In the genomic region with DNA sequence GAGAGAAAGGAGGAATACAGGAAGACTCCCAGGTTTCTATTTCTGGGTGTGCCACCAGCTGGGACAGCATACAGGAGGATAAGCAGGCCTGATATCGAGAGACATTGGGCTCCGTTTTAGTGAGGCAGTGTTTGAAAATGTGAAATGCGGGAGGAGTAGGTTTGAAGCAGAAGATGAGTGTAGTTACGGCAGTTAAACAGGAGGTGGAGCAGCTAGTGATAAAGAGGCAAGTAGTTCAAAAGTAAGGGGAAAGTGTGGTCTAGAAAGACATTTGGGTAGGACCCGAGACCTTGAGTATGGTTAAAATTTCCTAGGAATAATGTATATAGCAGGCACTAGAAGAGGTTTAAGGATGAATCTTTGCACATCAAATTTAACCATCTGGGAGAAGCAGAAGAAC, we compare ENCODE assay signal across 8 cellular contexts. TPM values are rescaled to one million over a fixed set of nuclear protein-coding genes. Genes with fewer than 3 reads are reported as not detected.
DNase-seq lines count a peak whose midpoint lies in the region; ATAC-seq, FAIRE-seq and TF ChIP-seq lines count a peak whose summit lies in the region.

No MANE protein-coding gene starts in this region.

- TF ChIP-seq POLR2A in A549 (IDR thresholded peaks at IDR 0.05; ENCODE audit: low read length) (no peak), GM12878 (IDR thresholded peaks at IDR 0.05; ENCODE audit: low read depth, low read length) (no peak)

- no peak overlapping the region for H3K4me3 ChIP-seq in A549
- no peak overlapping the region for H3K4me3 ChIP-seq in GM12878

- H2AFZ ChIP-seq in GM12878 (ENCODE audit: control insufficient read depth, low read depth, low read length) = no peak overlapping the region

- H3K9me3 Mint-ChIP-seq in mesothelial cell of epicardium = peaks cover 5% of the 10 kb centered on the region

- BruUV-seq in GM12878 (replicated peaks; lab: Mats Ljungman, UMichigan) = no TSS peak

- CTCF ChIA-PET in A549 (lab: Yijun Ruan, JAX) = interaction anchor here (2.0 kb wide), 1 partner anchor 11 kb away, joined by 6 read pairs; no protein-coding TSS in a partner anchor
- CTCF ChIA-PET in GM12878 (lab: Yijun Ruan, JAX) = interaction anchor here (0.7 to 2.1 kb wide), 5 partner anchors 11 to 140 kb away, joined by 3 to 11 read pairs (median 4); no protein-coding TSS in a partner anchor

- FAIRE-seq in A549 (lab: Jason Lieb, UNC) (no peak), HTR-8/SVneo (lab: Jason Lieb, UNC) (no peak), GM12878 (lab: Jason Lieb, UNC) (no peak)

- intact Hi-C loops in GM12878 (cut with micrococcal nuclease; ENCODE audit: unreplicated experiment) = no loop called here

- POLR2A ChIA-PET in A549 (lab: Yijun Ruan, JAX) = no interaction called here
- POLR2A ChIA-PET in GM12878 (lab: Charles Lee) = no interaction called here

- SMC1A ChIA-PET in GM12878 (lab: Charles Lee; ENCODE audit: uncharacterized antibody, unreplicated experiment) = interaction anchor here (0.9 to 1.1 kb wide), 2 partner anchors 14 to 74 kb away, joined by 3 read pairs; no protein-coding TSS in a partner anchor

- no peak overlapping the region for H3K4me3 Mint-ChIP-seq in mesothelial cell of epicardium

- ATAC-seq in A549 (peak in 1 of 2 experiments; percentile 73; a peak in 4 of 6 replicates), GM12878 (peak; percentile 70), GM18520 (IDR thresholded peaks at IDR 0.05; ENCODE audit: unreplicated experiment) (no peak)

- H3K27me3 ChIP-seq in GM12878 (replicated peaks in 1 of 2; ENCODE audit: control insufficient read depth in 2 of 2, insufficient read depth in 2 of 2, low read length in 1 of 2) = no peaks in the 10 kb centered on the region

- H3K36me3 ChIP-seq in GM12878 (ENCODE audit: control insufficient read depth in 2 of 2, insufficient read depth in 2 of 2, low read length in 1 of 2) = peaks cover 3 to 13% of the 10 kb centered on the region in 2 experiments

- peaks cover 34% of the 10 kb centered on the region for H3K36me3 Mint-ChIP-seq in mesothelial cell of epicardium

- TF ChIP-seq RAD21 in A549 (conservative IDR thresholded peaks at IDR 0.05 in 1 of 2, IDR thresholded peaks at IDR 0.05 in 1 of 2) = no peak
- TF ChIP-seq RAD21 in GM12878 (IDR thresholded peaks at IDR 0.05; ENCODE audit: insufficient read depth, low read depth, low read length) = peak; percentile 13; the same call in 1 of the 2 replicates

- H3K27ac ChIP-seq in A549 = no peak overlapping the region
- no peak overlapping the region for H3K27ac ChIP-seq in GM12878 (ENCODE audit: control insufficient read depth, insufficient read depth)

- no peak overlapping the region for H3K4me2 ChIP-seq in A549
- no peak overlapping the region for H3K4me2 ChIP-seq in GM12878 (ENCODE audit: control insufficient read depth, insufficient read depth)

- H3K9ac ChIP-seq in GM12878 (ENCODE audit: control insufficient read depth, insufficient read depth, low read length) = no peak overlapping the region

- H3K4me1 Mint-ChIP-seq in mesothelial cell of epicardium = peaks cover 4% of the 10 kb centered on the region

- H3K27me3 Mint-ChIP-seq in mesothelial cell of epicardium (ENCODE audit: low read depth) = no peaks in the 10 kb centered on the region

- H3K4me1 ChIP-seq in A549 (no peaks in the 10 kb centered on the region), GM12878 (ENCODE audit: control insufficient read depth, insufficient read depth, low read length) (no peaks in the 10 kb centered on the region)

- no peaks in the 10 kb centered on the region for H3K9me3 ChIP-seq in A549
- no peaks in the 10 kb centered on the region for H3K9me3 ChIP-seq in GM12878 (replicated peaks; ENCODE audit: control insufficient read depth, insufficient read depth, low read length)

- no peak for TF ChIP-seq EP300 in A549 (IDR thresholded peaks at IDR 0.05)
- no peak for TF ChIP-seq EP300 in GM12878 (IDR thresholded peaks at IDR 0.05; ENCODE audit: borderline replicate concordance in 1 of 2, control insufficient read depth in 1 of 2, low read depth in 2 of 2, low read length in 2 of 2)

- no peak overlapping the region for H3K27ac Mint-ChIP-seq in mesothelial cell of epicardium

- TF ChIP-seq CTCF in A549 (IDR thresholded peaks at IDR 0.05) = no peak
- TF ChIP-seq CTCF in GM13976 (IDR thresholded peaks at IDR 0.05; ENCODE audit: borderline replicate concordance, control extremely low read depth, extremely low read depth, insufficient read depth, missing control alignments) = no peak
- TF ChIP-seq CTCF in GM12878 (IDR thresholded peaks at IDR 0.05 in 2 of 3, conservative IDR thresholded peaks at IDR 0.05 in 1 of 3; ENCODE audit: control insufficient read depth in 2 of 3, extremely low read depth in 1 of 3, insufficient read depth in 1 of 3, low read depth in 3 of 3, low read length in 3 of 3) = peak; percentile 30 to 48 (median 43); a peak in 3 of 6 replicates
- TF ChIP-seq CTCF in mesothelial cell of epicardium (IDR thresholded peaks at IDR 0.05; ENCODE audit: unreplicated experiment) = peak; percentile 31

- in situ Hi-C loops in GM13976 (cut with MboI; ENCODE audit: low sequenced_read_pairs, unreplicated experiment) (no loop called here), GM12878 (cut with MboI) (no loop called here)

- DNase-seq in A549 (ENCODE audit: low read depth in 1 of 2, low spot score in 1 of 2) (peak; percentile 13 to 19), GM13976 (ENCODE audit: low spot score) (peak; percentile 17), HTR-8/SVneo (ENCODE audit: insufficient read length, low spot score) (peak; percentile 10), GM12878 (ENCODE audit: low read depth, low spot score) (no peak), mesothelial cell of epicardium (ENCODE audit: low spot score in 2 of 2, unreplicated experiment in 2 of 2) (no peak), NCI-H226 (no peak)
- no peak for DNase-seq in stimulated activated CD4-positive, alpha-beta T cell treated with anti-CD3 and anti-CD28 coated beads, Interleukin-2, amount 100 ng/mL, for 48 hours

- 77% methylated on average over 5 of the region's 5 CpGs for WGBS in A549 (ENCODE audit: missing lambda C conversion rate)
- WGBS in GM12878 (ENCODE audit: insufficient coverage, insufficient replicate concordance, low lambda C conversion rate, missing lambda C conversion rate) = 99% methylated on average over 5 of the region's 5 CpGs

- RAD21 ChIA-PET in GM12878 (lab: Charles Lee; ENCODE audit: unreplicated experiment) = no interaction called here

- no peaks in the 10 kb centered on the region for H4K20me1 ChIP-seq in GM12878 (ENCODE audit: control insufficient read depth, insufficient read depth)

- H3K79me2 ChIP-seq in GM12878 (ENCODE audit: control insufficient read depth, insufficient read depth, low read length) = no peaks in the 10 kb centered on the region

TF ChIP-seq in A549, 52 proteins besides CTCF, POLR2A, EP300 and RAD21:
- TF ChIP-seq, protein P1, sequence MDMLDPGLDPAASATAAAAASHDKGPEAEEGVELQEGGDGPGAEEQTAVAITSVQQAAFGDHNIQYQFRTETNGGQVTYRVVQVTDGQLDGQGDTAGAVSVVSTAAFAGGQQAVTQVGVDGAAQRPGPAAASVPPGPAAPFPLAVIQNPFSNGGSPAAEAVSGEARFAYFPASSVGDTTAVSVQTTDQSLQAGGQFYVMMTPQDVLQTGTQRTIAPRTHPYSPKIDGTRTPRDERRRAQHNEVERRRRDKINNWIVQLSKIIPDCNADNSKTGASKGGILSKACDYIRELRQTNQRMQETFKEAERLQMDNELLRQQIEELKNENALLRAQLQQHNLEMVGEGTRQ (IDR thresholded peaks at IDR 0.05) = no peak
- TF ChIP-seq RCOR1 (IDR thresholded peaks at IDR 0.05; ENCODE audit: low read depth, low read length) = no peak

TF ChIP-seq in GM12878, 131 proteins besides CTCF, POLR2A, EP300 and RAD21:
- TF ChIP-seq, protein P2, sequence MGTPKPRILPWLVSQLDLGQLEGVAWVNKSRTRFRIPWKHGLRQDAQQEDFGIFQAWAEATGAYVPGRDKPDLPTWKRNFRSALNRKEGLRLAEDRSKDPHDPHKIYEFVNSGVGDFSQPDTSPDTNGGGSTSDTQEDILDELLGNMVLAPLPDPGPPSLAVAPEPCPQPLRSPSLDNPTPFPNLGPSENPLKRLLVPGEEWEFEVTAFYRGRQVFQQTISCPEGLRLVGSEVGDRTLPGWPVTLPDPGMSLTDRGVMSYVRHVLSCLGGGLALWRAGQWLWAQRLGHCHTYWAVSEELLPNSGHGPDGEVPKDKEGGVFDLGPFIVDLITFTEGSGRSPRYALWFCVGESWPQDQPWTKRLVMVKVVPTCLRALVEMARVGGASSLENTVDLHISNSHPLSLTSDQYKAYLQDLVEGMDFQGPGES (IDR thresholded peaks at IDR 0.05) = no peak
- peak; percentile 40; the same call in 1 of the 2 replicates for TF ChIP-seq SMC3 (IDR thresholded peaks at IDR 0.05; ENCODE audit: borderline replicate concordance, low read length)

RNA-seq across cellular contexts. Expression of a gene that starts 42.4 kb away (rescaled TPM):
- polyA plus RNA-seq in A549 (2011; rRNA removed) (64.8 and 65.0 TPM in 2 replicates), A549 (2017; fragmentation: RNase III; extraction: RNeasy Plus Mini Kit Qiagen cat#74134 plus additional on column Dnase treatment) (22.9 to 25.2 TPM (median 24.9 TPM) in 3 replicates), GM12878 (2011; rRNA removed) (62.6 and 82.7 TPM in 2 replicates), GM12878 (2014; fragmentation: Illumina TruSeq; extraction: Trizol) (16.7 and 16.8 TPM in 2 replicates), GM12878 (2014; fragmentation: Nextera tagmentation; extraction: Ambion mirVana) (10 to 100 TPM in 1 of 2 experiments, 1 to 10 TPM in 1; 7.1 to 12.0 TPM), GM12878 (2014; rRNA removed) (16.9 and 18.4 TPM in 2 replicates), GM12878 (2016; fragmentation: Nextera tagmentation; extraction: Ambion mirVana) (10 to 100 TPM; 19.2 to 20.6 TPM)
- 18.3 and 21.2 TPM in 2 replicates for polyA plus RNA-seq in A549 (2012; cell fraction: cytosol; rRNA removed)
- polyA plus RNA-seq in A549 (2012; cell fraction: nucleus; rRNA removed) = 28.7 and 29.3 TPM in 2 replicates
- polyA minus RNA-seq in A549 (2011; rRNA and poly(A)+ RNA removed) = 53.1 and 62.2 TPM in 2 replicates
- total RNA-seq in GM12878 (2013; cell fraction: nucleolus; rRNA removed) = 85.1 and 104 TPM in 2 replicates
- total RNA-seq in GM12878 (2014; rRNA removed) (8.9 and 11.7 TPM in 2 replicates), GM12878 (2014; rRNA removed; fragmentation: Illumina TruSeq; extraction: Trizol) (15.7 and 16.0 TPM in 2 replicates), GM12878 (2021) (20.8 and 22.1 TPM in 2 replicates), mesothelial cell of epicardium (44.8 to 50.8 TPM (median 49.3 TPM) in 3 replicates)
- 11.4 TPM for polyA plus RNA-seq in GM12878 (2011; ENCODE audit: low read depth)
- polyA plus RNA-seq in GM12878 (2011; cell fraction: cytosol; rRNA removed) = 35.5 and 37.3 TPM in 2 replicates
- 125 and 186 TPM in 2 replicates for polyA plus RNA-seq in GM12878 (2011; cell fraction: nucleus; rRNA removed)
- polyA plus RNA-seq in GM12878 (2012) = 9.2 and 18.3 TPM in 2 replicates
- polyA minus RNA-seq in GM12878 (2011; rRNA and poly(A)+ RNA removed) = 91.8 and 104 TPM in 2 replicates
- 19.2 and 20.5 TPM in 2 replicates for polyA minus RNA-seq in GM12878 (2011; cell fraction: cytosol; rRNA and poly(A)+ RNA removed)
- polyA minus RNA-seq in GM12878 (2011; cell fraction: nucleus; rRNA and poly(A)+ RNA removed) = 60.2 and 75.0 TPM in 2 replicates

Comparison
In these comparisons a context has a peak if more than half of its experiments do, and no peak if none do; other contexts are left out.
1. DNase-seq: peak in A549 (2 of 2), GM13976 (single experiment) and HTR-8/SVneo (single experiment); none in GM12878 (single experiment), mesothelial cell of epicardium (0 of 2), NCI-H226 (single experiment) and stimulated activated CD4-positive, alpha-beta T cell treated with anti-CD3 and anti-CD28 coated beads, Interleukin-2, amount 100 ng/mL, for 48 hours (0 of 2).
2. CTCF ChIP-seq: peak in GM12878 (3 of 3) and mesothelial cell of epicardium (single experiment); none in A549 (single experiment) and GM13976 (single experiment).